In genomic region chr12:65911321-65911720, GRCh38 we compare ENCODE assay signal across 13 cellular contexts.
DNase-seq lines count a peak whose midpoint lies in the region; ATAC-seq and TF ChIP-seq lines count a peak whose summit lies in the region.
"Had no signal": no experiment of that assay in that cellular context is flagged by ENCODE, and none has a peak within 500 bp of the region (broad histone marks: within the 10 kb centered on the region; RNA-seq: fewer than 3 reads in every experiment).

No MANE protein-coding gene starts in this region.

- no peaks in the 10 kb centered on the region for H3K4me1 Mint-ChIP-seq in T-helper 17 cell
- H3K4me1 Mint-ChIP-seq: stimulated activated memory B cell treated with anti-CD40 and anti-IgM and Interleukin-4, amounts not matched to agents 10 μg/mL and 1 μg/mL and 100 μg/mL, for 72 hours had no signal

- BruUV-seq in HCT116 (replicated peaks; lab: Mats Ljungman, UMichigan) = no TSS peak

- H3K9me3 ChIP-seq in HCT116 (ENCODE audit: control insufficient read depth in 1 of 2, insufficient read depth in 1 of 2, low read depth in 1 of 2, low read length in 2 of 2) (no peaks in the 10 kb centered on the region), T-helper 17 cell (ENCODE audit: control insufficient read depth, low read length, poor library complexity, severe bottlenecking) (no peaks in the 10 kb centered on the region)
- H3K9me3 ChIP-seq: BE2C, heart right ventricle had no signal

- no peaks in the 10 kb centered on the region for H3K27me3 ChIP-seq in HCT116 (ENCODE audit: insufficient read depth, low read length)
- H3K27me3 ChIP-seq: BE2C had no signal

- no peak for TF ChIP-seq CTCF in HCT116 (IDR thresholded peaks at IDR 0.05 in 2 of 3, conservative IDR thresholded peaks at IDR 0.05 in 1 of 3; ENCODE audit: borderline replicate concordance in 1 of 3, insufficient read depth in 1 of 3, low read depth in 2 of 3, low read length in 2 of 3)
- TF ChIP-seq CTCF in fibroblast of mammary gland (conservative IDR thresholded peaks at IDR 0.05; ENCODE audit: control insufficient read depth, insufficient read depth, low read depth, low read length) = no peak

- POLR2A ChIA-PET in HCT116 (lab: Charles Lee) = no interaction called here

- peaks cover 95% of the 10 kb centered on the region for H3K79me2 ChIP-seq in HCT116 (ENCODE audit: insufficient read depth, low read length)

- intact Hi-C loops in HCT116 (cut with micrococcal nuclease) = no loop called here

- CTCF ChIA-PET in HCT116 (lab: Charles Lee) = interaction anchor here (1.0 kb wide), 1 partner anchor 12 kb away, joined by 6 read pairs; no protein-coding TSS in a partner anchor

- H3K4me3 ChIP-seq in HCT116 (replicated peaks in 1 of 2; ENCODE audit: low read depth in 1 of 2, low read length in 2 of 2) (no peak overlapping the region), fibroblast of mammary gland (ENCODE audit: control insufficient read depth, low read depth, low read length) (no peak overlapping the region)
- H3K4me3 ChIP-seq: heart right ventricle had no signal

- DNase-seq in A172 (ENCODE audit: low spot score) (peak; percentile 28), HCT116 (ENCODE audit: low read depth, low spot score) (no peak), RPMI8226 (peak; percentile 43), fibroblast of mammary gland (ENCODE audit: low read depth) (peak; percentile 77), UCSD-AML1 (lab: John Stamatoyannopoulos, UW; ENCODE audit: unreplicated experiment) (no peak), T-helper 17 cell (no peak)
- DNase-seq: activated T-cell treated with anti-CD3 and anti-CD28 coated beads, Interleukin-2, amount 50 U/mL, for 24 hours; BE2C; heart right ventricle; T-helper 9 cell had no signal

- peak overlapping the region; percentile 17; the same call in 1 of the 2 replicates for H3K27ac ChIP-seq in HCT116 (ENCODE audit: low read depth, low read length)
- H3K27ac ChIP-seq: heart right ventricle had no signal

- no peak overlapping the region for H3K4me2 ChIP-seq in HCT116 (ENCODE audit: low read length)

- no peak overlapping the region for H3K4me3 Mint-ChIP-seq in T-helper 17 cell
- H3K4me3 Mint-ChIP-seq: activated T-cell treated with anti-CD3 and anti-CD28 coated beads, Interleukin-2, amount 50 U/mL, for 24 hours; stimulated activated memory B cell treated with anti-CD40 and anti-IgM and Interleukin-4, amounts not matched to agents 10 μg/mL and 1 μg/mL and 100 μg/mL, for 72 hours had no signal

- peaks cover 4 to 46% of the 10 kb centered on the region in 2 experiments; a peak in 1 of 4 replicates for H3K36me3 ChIP-seq in HCT116 (ENCODE audit: control insufficient read depth in 1 of 2, insufficient read depth in 2 of 2, low read length in 2 of 2)
- H3K36me3 ChIP-seq: BE2C, heart right ventricle had no signal

- RAD21 ChIA-PET in HCT116 (lab: Charles Lee; ENCODE audit: low non-redundant PET in 1 of 2, low total read pairs in 2 of 2, uncharacterized antibody in 2 of 2, unreplicated experiment in 2 of 2) = no interaction called here

- H3K4me1 ChIP-seq in HCT116 (ENCODE audit: control insufficient read depth in 1 of 2, insufficient read depth in 2 of 2, low read length in 2 of 2) = peaks cover 33 to 50% of the 10 kb centered on the region in 2 experiments; a peak in 3 of 4 replicates
- H3K4me1 ChIP-seq: BE2C, heart right ventricle had no signal

- no peak overlapping the region for H3K9ac ChIP-seq in HCT116 (ENCODE audit: low read length)

- no peak for TF ChIP-seq POLR2A in HCT116 (IDR thresholded peaks at IDR 0.05; ENCODE audit: borderline replicate concordance, extremely low read depth, insufficient read depth, insufficient read length)

- no peak for TF ChIP-seq RAD21 in HCT116 (IDR thresholded peaks at IDR 0.05; ENCODE audit: low read depth)

- ATAC-seq in HCT116 (no peak), HG02870 (IDR thresholded peaks at IDR 0.05; ENCODE audit: unreplicated experiment) (no peak), HG02884 (IDR thresholded peaks at IDR 0.05; ENCODE audit: unreplicated experiment) (no peak), T-helper 17 cell (no peak)
- ATAC-seq: heart right ventricle; stimulated activated memory B cell treated with anti-CD40 and anti-IgM and Interleukin-4, amounts not matched to agents 10 μg/mL and 1 μg/mL and 100 μg/mL, for 72 hours had no signal

- peaks cover 52% of the 10 kb centered on the region; the same call in 1 of the 2 replicates for H4K20me1 ChIP-seq in HCT116 (ENCODE audit: insufficient read depth)

- H3K27me3 Mint-ChIP-seq in T-helper 17 cell = peaks cover 29% of the 10 kb centered on the region
- H3K27me3 Mint-ChIP-seq: stimulated activated memory B cell treated with anti-CD40 and anti-IgM and Interleukin-4, amounts not matched to agents 10 μg/mL and 1 μg/mL and 100 μg/mL, for 72 hours had no signal

- no peak overlapping the region for H2AFZ ChIP-seq in HCT116 (ENCODE audit: low read depth, low read length, poor library complexity, severe bottlenecking)

- no peak overlapping the region for H3K27ac Mint-ChIP-seq in T-helper 17 cell
- H3K27ac Mint-ChIP-seq: activated T-cell treated with anti-CD3 and anti-CD28 coated beads, Interleukin-2, amount 50 U/mL, for 24 hours; stimulated activated memory B cell treated with anti-CD40 and anti-IgM and Interleukin-4, amounts not matched to agents 10 μg/mL and 1 μg/mL and 100 μg/mL, for 72 hours had no signal

- H3K9me2 ChIP-seq in HCT116 (ENCODE audit: insufficient read depth) = no peaks in the 10 kb centered on the region

- no peaks in the 10 kb centered on the region for H3K36me3 Mint-ChIP-seq in T-helper 17 cell (ENCODE audit: low read depth)
- H3K36me3 Mint-ChIP-seq: stimulated activated memory B cell treated with anti-CD40 and anti-IgM and Interleukin-4, amounts not matched to agents 10 μg/mL and 1 μg/mL and 100 μg/mL, for 72 hours had no signal

TF ChIP-seq in HCT116, 20 proteins besides CTCF, POLR2A, EP300 and RAD21:
- TF ChIP-seq TCF7L2 (IDR thresholded peaks at IDR 0.05; ENCODE audit: borderline replicate concordance, extremely low read depth, insufficient read depth, insufficient read length) (no peak), ZBTB33 (IDR thresholded peaks at IDR 0.05; ENCODE audit: extremely low read depth, insufficient replicate concordance, low read length) (no peak), SP1 (IDR thresholded peaks at IDR 0.05; ENCODE audit: low read depth) (no peak), SIN3A (IDR thresholded peaks at IDR 0.05; ENCODE audit: low read depth) (no peak), CEBPB (IDR thresholded peaks at IDR 0.05; ENCODE audit: low read depth) (no peak)

Comparison
In these comparisons a context has a peak if more than half of its experiments do, and no peak if none do; other contexts are left out.
1. DNase-seq: peak in A172 (single experiment), RPMI8226 (single experiment) and fibroblast of mammary gland (single experiment); none in HCT116 (single experiment), UCSD-AML1 (single experiment) and T-helper 17 cell (0 of 3).